ENCODE assay signal across 1 cellular context in genomic region chr4:60195256-60195655, GRCh38.
TF ChIP-seq lines count a peak whose summit lies in the region.

No MANE protein-coding gene starts in this region.

TF ChIP-seq in SK-N-SH, 30 proteins besides CTCF, POLR2A, EP300 and RAD21 (continued from another document):
- no peak for TF ChIP-seq IRF3 (IDR thresholded peaks at IDR 0.05; ENCODE audit: low read depth, low read length)
